In genomic region chr2:99337164-99337930, GRCh38 we compare ENCODE assay signal across 8 cellular contexts. TPM values are rescaled to one million over a fixed set of nuclear protein-coding genes. Genes with fewer than 3 reads are reported as not detected.
A peak's percentile ranks its signal among the peaks of the same experiment; 100 is the strongest.
DNase-seq lines count a peak whose midpoint lies in the region; ATAC-seq and TF ChIP-seq lines count a peak whose summit lies in the region.

TSS of gene EIF5B (plus strand) at chr2:99337389. CDS start at chr2:99337555, 166 bp downstream.

- no peak within 1 kb of the TSS for H3K27ac Mint-ChIP-seq in CD14-positive monocyte

- H3K4me3 Mint-ChIP-seq in CD14-positive monocyte = no peak within 1 kb of the TSS

- H3K36me3 Mint-ChIP-seq in CD14-positive monocyte = peaks cover 10 to 12% of the 10 kb centered on the region in 2 donors

- H3K27ac ChIP-seq in coronary artery = peak within 1 kb of the TSS; percentile 85 to 88

- DNase-seq in CD14-positive monocyte (ENCODE audit: low spot score) = peak; percentile 93
- peak; percentile 54 for DNase-seq in NCI-H524 treated with DMSO at 0.1 percent for 48 hours (lab: John Stamatoyannopoulos, UW)
- peak; percentile 95 for DNase-seq in activated CD4-positive, alpha-beta T cell treated with anti-CD3 and anti-CD28 coated beads for 48 hours
- DNase-seq in coronary artery (ENCODE audit: low spot score) = peak; percentile 96
- peak; percentile 97 for DNase-seq in left colon
- DNase-seq in stimulated activated CD4-positive, alpha-beta T cell treated with anti-CD3 and anti-CD28 coated beads, Interleukin-1b, Interleukin-23, amount 100 ng/mL, for 4 hours (ENCODE audit: low read depth in 2 of 2) = peak; percentile 87

- peak within 1 kb of the TSS; percentile 87 for H3K4me3 ChIP-seq in coronary artery

- ATAC-seq in GM19328 (IDR thresholded peaks at IDR 0.05; ENCODE audit: unreplicated experiment) (peak; percentile 56), HG03469 (IDR thresholded peaks at IDR 0.05; ENCODE audit: unreplicated experiment) (peak; percentile 62), left colon (peak; percentile 86)

- H3K9me3 Mint-ChIP-seq in CD14-positive monocyte = no peaks in the 10 kb centered on the region

- H3K4me1 Mint-ChIP-seq in CD14-positive monocyte = peaks cover 21% of the 10 kb centered on the region

- H3K27me3 Mint-ChIP-seq in CD14-positive monocyte (ENCODE audit: low read depth in 3 of 3) = no peaks in the 10 kb centered on the region

- intact Hi-C loops in CD14-positive monocyte (cut with micrococcal nuclease) (loop anchor here (2.0 to 10.0 kb wide), 4 partner anchors 151 to 733 kb away; partner anchors contain the start of genes COA5 (in 2 of the 2), UNC50 (in 2 of the 2) and REV1 (in 1 of the 2)), left colon (cut with DNase I, micrococcal nuclease) (loop anchor here in 1 of 2 donors (5.0 kb wide), 1 partner anchor 150 kb away; no protein-coding TSS in a partner anchor)

- TF ChIP-seq CTCF in CD14-positive monocyte (IDR thresholded peaks at IDR 0.05) (peak; percentile 78), coronary artery (IDR thresholded peaks at IDR 0.05) (peak; percentile 8)

RNA-seq across cellular contexts. Expression of gene EIF5B, which starts in this region (rescaled TPM):
- 1 to 10 TPM in 1 of 2 donors, under 1 TPM in 1; 0.58 to 1.5 TPM for polyA plus RNA-seq in CD14-positive monocyte
- 10 to 100 TPM; 24.3 to 33.0 TPM for total RNA-seq in left colon

Comparison
In these comparisons a context has a peak if more than half of its experiments do, and no peak if none do; other contexts are left out.
1. Peak in every context shown above with its lines: DNase-seq, ATAC-seq, H3K4me3 ChIP-seq and H3K27ac ChIP-seq.